Comparison of ENCODE assay signal across 8 cellular contexts in genomic region chr2:162333968-162334367, GRCh38. TPM values are rescaled to one million over a fixed set of nuclear protein-coding genes. Genes with fewer than 3 reads are reported as not detected.
DNase-seq lines count a peak whose midpoint lies in the region; ATAC-seq lines count a peak whose summit lies in the region.

No MANE protein-coding gene starts in this region.

- H3K27me3 ChIP-seq in Karpas-422 (ENCODE audit: low read length), result no peaks in the 10 kb centered on the region

- H3K4me3 Mint-ChIP-seq in activated T-cell treated with anti-CD3 and anti-CD28 coated beads, Interleukin-2, amount 50 U/mL, for 24 hours, result no peak overlapping the region
- H3K4me3 Mint-ChIP-seq in activated naive CD4-positive, alpha-beta T cell treated with anti-CD3 and anti-CD28 coated beads for 36 hours, result no peak overlapping the region

- H3K36me3 ChIP-seq in Karpas-422 (ENCODE audit: insufficient read depth, low read length), result no peaks in the 10 kb centered on the region

- intact Hi-C loops in activated naive CD4-positive, alpha-beta T cell treated with anti-CD3 and anti-CD28 coated beads for 36 hours (cut with micrococcal nuclease), result loop anchor here (1.0 kb wide), 2 partner anchors 33 to 113 kb away; no protein-coding TSS in a partner anchor

- H3K4me3 ChIP-seq in Karpas-422 (ENCODE audit: low read length), result no peak overlapping the region

- no peak overlapping the region for H3K4me2 ChIP-seq in Karpas-422 (ENCODE audit: low read depth, low read length, poor library complexity, severe bottlenecking)

- peak; percentile 16 for DNase-seq in activated T-cell treated with anti-CD3 and anti-CD28 coated beads for 1 hour (ENCODE audit: low read depth)
- no peak for DNase-seq in activated T-cell treated with anti-CD3 and anti-CD28 coated beads, Interleukin-2, amount 50 U/mL, for 24 hours
- DNase-seq in Karpas-422, result peak; percentile 52
- DNase-seq in activated naive CD4-positive, alpha-beta T cell treated with anti-CD3 and anti-CD28 coated beads for 36 hours, result peak; percentile 53
- peak; percentile 67 for DNase-seq in medulla oblongata (ENCODE audit: extremely low spot score)
- DNase-seq in NCI-H510A (lab: John Stamatoyannopoulos, UW), result no peak
- no peak for DNase-seq in NCI-H1436 (lab: John Stamatoyannopoulos, UW)

- H3K4me1 ChIP-seq in Karpas-422 (ENCODE audit: low read length), result no peaks in the 10 kb centered on the region

- no peaks in the 10 kb centered on the region for H3K9me3 Mint-ChIP-seq in activated T-cell treated with anti-CD3 and anti-CD28 coated beads, Interleukin-2, amount 50 U/mL, for 24 hours
- H3K9me3 Mint-ChIP-seq in activated naive CD4-positive, alpha-beta T cell treated with anti-CD3 and anti-CD28 coated beads for 36 hours, result no peaks in the 10 kb centered on the region

- ATAC-seq in GM21529 (IDR thresholded peaks at IDR 0.05; ENCODE audit: unreplicated experiment), result peak; percentile 77

- H3K9me2 ChIP-seq in Karpas-422 (replicated peaks; ENCODE audit: insufficient read depth, low read length), result no peaks in the 10 kb centered on the region

- H2AFZ ChIP-seq in Karpas-422 (ENCODE audit: low read length), result no peak overlapping the region

- no peaks in the 10 kb centered on the region for H4K20me1 ChIP-seq in Karpas-422 (ENCODE audit: insufficient read depth, low read depth, low read length)

- H3K27ac Mint-ChIP-seq in activated T-cell treated with anti-CD3 and anti-CD28 coated beads, Interleukin-2, amount 50 U/mL, for 24 hours, result no peak overlapping the region
- H3K27ac Mint-ChIP-seq in activated naive CD4-positive, alpha-beta T cell treated with anti-CD3 and anti-CD28 coated beads for 36 hours, result no peak overlapping the region

- no peaks in the 10 kb centered on the region for H3K4me1 Mint-ChIP-seq in activated T-cell treated with anti-CD3 and anti-CD28 coated beads, Interleukin-2, amount 50 U/mL, for 24 hours (ENCODE audit: low read depth)
- no peaks in the 10 kb centered on the region for H3K4me1 Mint-ChIP-seq in activated naive CD4-positive, alpha-beta T cell treated with anti-CD3 and anti-CD28 coated beads for 36 hours (ENCODE audit: low read depth)

- no peak overlapping the region for H3K9ac ChIP-seq in Karpas-422 (ENCODE audit: low read length)

- H3K27ac ChIP-seq in Karpas-422 (ENCODE audit: low read length), result no peak overlapping the region

- no peaks in the 10 kb centered on the region for H3K27me3 Mint-ChIP-seq in activated T-cell treated with anti-CD3 and anti-CD28 coated beads, Interleukin-2, amount 50 U/mL, for 24 hours
- H3K27me3 Mint-ChIP-seq in activated naive CD4-positive, alpha-beta T cell treated with anti-CD3 and anti-CD28 coated beads for 36 hours (ENCODE audit: low read depth), result no peaks in the 10 kb centered on the region

- H3K36me3 Mint-ChIP-seq in activated T-cell treated with anti-CD3 and anti-CD28 coated beads, Interleukin-2, amount 50 U/mL, for 24 hours (ENCODE audit: low read depth), result no peaks in the 10 kb centered on the region
- H3K36me3 Mint-ChIP-seq in activated naive CD4-positive, alpha-beta T cell treated with anti-CD3 and anti-CD28 coated beads for 36 hours (ENCODE audit: low read depth), result no peaks in the 10 kb centered on the region

- no peaks in the 10 kb centered on the region for H3K9me3 ChIP-seq in Karpas-422 (ENCODE audit: low read length)

- CTCF ChIA-PET in activated naive CD4-positive, alpha-beta T cell treated with anti-CD3 and anti-CD28 coated beads for 36 hours (lab: Charles Lee), result interaction anchor here (0.6 to 3.1 kb wide), 8 partner anchors 9 to 113 kb away, joined by 3 to 14 read pairs (median 6); partner anchors contain the start of gene GCA

- H3K79me2 ChIP-seq in Karpas-422 (ENCODE audit: low read length), result no peaks in the 10 kb centered on the region

RNA-seq across cellular contexts. Expression of gene GCA, which starts 10.0 kb away (rescaled TPM):
- 0.11 TPM in 1 of 2 replicates, not detected in the other for total RNA-seq in Karpas-422 (2014; rRNA removed; shearing (Covaris generic); ENCODE audit: low replicate concordance)
- 10 to 100 TPM; 36.7 to 40.2 TPM for total RNA-seq in activated naive CD4-positive, alpha-beta T cell treated with anti-CD3 and anti-CD28 coated beads for 36 hours

RNA-seq across cellular contexts. Expression of gene IFIH1, which starts 15.5 kb away (rescaled TPM):
- 0.26 and 0.69 TPM in 2 replicates for total RNA-seq in Karpas-422 (2014; rRNA removed; shearing (Covaris generic); ENCODE audit: low replicate concordance)
- 10 to 100 TPM; 33.8 to 34.6 TPM for total RNA-seq in activated naive CD4-positive, alpha-beta T cell treated with anti-CD3 and anti-CD28 coated beads for 36 hours

Comparison
In these comparisons a context has a peak if more than half of its experiments do, and no peak if none do; other contexts are left out.
1. DNase-seq: peak in activated T-cell treated with anti-CD3 and anti-CD28 coated beads for 1 hour (single experiment), Karpas-422 (single experiment), activated naive CD4-positive, alpha-beta T cell treated with anti-CD3 and anti-CD28 coated beads for 36 hours (single experiment) and medulla oblongata (single experiment); none in activated T-cell treated with anti-CD3 and anti-CD28 coated beads, Interleukin-2, amount 50 U/mL, for 24 hours (single experiment), NCI-H510A (single experiment) and NCI-H1436 (single experiment).
2. RNA of gene GCA, which starts 10.0 kb away (total RNA-seq): 36.7 to 40.2 TPM in activated naive CD4-positive, alpha-beta T cell treated with anti-CD3 and anti-CD28 coated beads for 36 hours; 0.11 TPM in Karpas-422; every median in the first group is over 10 times any median in the second.
3. RNA of gene IFIH1, which starts 15.5 kb away (total RNA-seq): 33.8 to 34.6 TPM in activated naive CD4-positive, alpha-beta T cell treated with anti-CD3 and anti-CD28 coated beads for 36 hours; 0.26 to 0.69 TPM in Karpas-422; every median in the first group is over 10 times any median in the second.